In the genomic region with DNA sequence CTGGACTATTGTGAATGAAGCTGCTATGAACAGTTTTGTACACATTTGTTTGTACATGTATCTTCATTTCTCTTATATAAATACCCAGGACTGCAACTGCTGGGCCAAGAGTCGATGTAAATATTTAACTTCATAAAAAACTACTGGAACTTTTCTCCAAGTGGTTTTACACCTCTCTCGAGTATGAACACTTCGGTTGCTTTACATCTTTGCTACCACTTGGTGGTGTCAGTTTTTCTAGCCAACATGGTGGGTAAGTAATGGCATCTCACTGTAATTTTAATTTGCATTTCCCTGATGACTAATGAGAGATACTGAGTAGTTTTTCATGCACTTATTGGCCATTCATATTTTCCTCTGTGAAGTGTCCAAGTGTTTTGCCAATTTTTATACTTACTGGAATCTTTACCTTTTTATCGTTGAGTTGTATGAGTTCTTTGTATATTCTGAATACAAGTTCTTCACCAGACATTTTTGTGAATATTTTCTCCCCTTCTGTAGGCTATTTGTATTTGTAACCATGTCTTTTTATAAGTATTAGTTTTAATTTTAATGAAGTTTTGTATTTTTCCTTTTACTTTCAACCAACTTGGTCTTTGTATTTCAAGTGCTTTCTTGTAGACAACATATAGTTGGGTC, we compare ENCODE assay signal across 1 cellular context.
TF ChIP-seq lines count a peak whose summit lies in the region.

No MANE protein-coding gene starts in this region.

TF ChIP-seq in K562, 482 proteins besides CTCF, POLR2A, EP300 and RAD21 (continued from another document):
- TF ChIP-seq, protein P1, sequence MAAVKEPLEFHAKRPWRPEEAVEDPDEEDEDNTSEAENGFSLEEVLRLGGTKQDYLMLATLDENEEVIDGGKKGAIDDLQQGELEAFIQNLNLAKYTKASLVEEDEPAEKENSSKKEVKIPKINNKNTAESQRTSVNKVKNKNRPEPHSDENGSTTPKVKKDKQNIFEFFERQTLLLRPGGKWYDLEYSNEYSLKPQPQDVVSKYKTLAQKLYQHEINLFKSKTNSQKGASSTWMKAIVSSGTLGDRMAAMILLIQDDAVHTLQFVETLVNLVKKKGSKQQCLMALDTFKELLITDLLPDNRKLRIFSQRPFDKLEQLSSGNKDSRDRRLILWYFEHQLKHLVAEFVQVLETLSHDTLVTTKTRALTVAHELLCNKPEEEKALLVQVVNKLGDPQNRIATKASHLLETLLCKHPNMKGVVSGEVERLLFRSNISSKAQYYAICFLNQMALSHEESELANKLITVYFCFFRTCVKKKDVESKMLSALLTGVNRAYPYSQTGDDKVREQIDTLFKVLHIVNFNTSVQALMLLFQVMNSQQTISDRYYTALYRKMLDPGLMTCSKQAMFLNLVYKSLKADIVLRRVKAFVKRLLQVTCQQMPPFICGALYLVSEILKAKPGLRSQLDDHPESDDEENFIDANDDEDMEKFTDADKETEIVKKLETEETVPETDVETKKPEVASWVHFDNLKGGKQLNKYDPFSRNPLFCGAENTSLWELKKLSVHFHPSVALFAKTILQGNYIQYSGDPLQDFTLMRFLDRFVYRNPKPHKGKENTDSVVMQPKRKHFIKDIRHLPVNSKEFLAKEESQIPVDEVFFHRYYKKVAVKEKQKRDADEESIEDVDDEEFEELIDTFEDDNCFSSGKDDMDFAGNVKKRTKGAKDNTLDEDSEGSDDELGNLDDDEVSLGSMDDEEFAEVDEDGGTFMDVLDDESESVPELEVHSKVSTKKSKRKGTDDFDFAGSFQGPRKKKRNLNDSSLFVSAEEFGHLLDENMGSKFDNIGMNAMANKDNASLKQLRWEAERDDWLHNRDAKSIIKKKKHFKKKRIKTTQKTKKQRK (IDR thresholded peaks at IDR 0.05; ENCODE audit: borderline replicate concordance, low read depth, low read length): no peak
- TF ChIP-seq TAF1 (IDR thresholded peaks at IDR 0.05; ENCODE audit: control insufficient read depth, extremely low read depth, insufficient read depth, low read length, severe bottlenecking): no peak
- TF ChIP-seq, protein P2, sequence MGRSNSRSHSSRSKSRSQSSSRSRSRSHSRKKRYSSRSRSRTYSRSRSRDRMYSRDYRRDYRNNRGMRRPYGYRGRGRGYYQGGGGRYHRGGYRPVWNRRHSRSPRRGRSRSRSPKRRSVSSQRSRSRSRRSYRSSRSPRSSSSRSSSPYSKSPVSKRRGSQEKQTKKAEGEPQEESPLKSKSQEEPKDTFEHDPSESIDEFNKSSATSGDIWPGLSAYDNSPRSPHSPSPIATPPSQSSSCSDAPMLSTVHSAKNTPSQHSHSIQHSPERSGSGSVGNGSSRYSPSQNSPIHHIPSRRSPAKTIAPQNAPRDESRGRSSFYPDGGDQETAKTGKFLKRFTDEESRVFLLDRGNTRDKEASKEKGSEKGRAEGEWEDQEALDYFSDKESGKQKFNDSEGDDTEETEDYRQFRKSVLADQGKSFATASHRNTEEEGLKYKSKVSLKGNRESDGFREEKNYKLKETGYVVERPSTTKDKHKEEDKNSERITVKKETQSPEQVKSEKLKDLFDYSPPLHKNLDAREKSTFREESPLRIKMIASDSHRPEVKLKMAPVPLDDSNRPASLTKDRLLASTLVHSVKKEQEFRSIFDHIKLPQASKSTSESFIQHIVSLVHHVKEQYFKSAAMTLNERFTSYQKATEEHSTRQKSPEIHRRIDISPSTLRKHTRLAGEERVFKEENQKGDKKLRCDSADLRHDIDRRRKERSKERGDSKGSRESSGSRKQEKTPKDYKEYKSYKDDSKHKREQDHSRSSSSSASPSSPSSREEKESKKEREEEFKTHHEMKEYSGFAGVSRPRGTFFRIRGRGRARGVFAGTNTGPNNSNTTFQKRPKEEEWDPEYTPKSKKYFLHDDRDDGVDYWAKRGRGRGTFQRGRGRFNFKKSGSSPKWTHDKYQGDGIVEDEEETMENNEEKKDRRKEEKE (IDR thresholded peaks at IDR 0.05; ENCODE audit: borderline replicate concordance in 1 of 2, control insufficient read depth in 1 of 2, low read depth in 2 of 2, low read length in 1 of 2): no peak
- TF ChIP-seq HDAC1 (IDR thresholded peaks at IDR 0.05): no peak
- TF ChIP-seq TCFL5 (CRISPR knock-in tag; conservative IDR thresholded peaks at IDR 0.05): no peak
- no peak for TF ChIP-seq NFE2 (IDR thresholded peaks at IDR 0.05; ENCODE audit: low read depth)
- TF ChIP-seq SMARCC2 (IDR thresholded peaks at IDR 0.05; ENCODE audit: low read depth): no peak
- TF ChIP-seq JUND (IDR thresholded peaks at IDR 0.05; ENCODE audit: borderline replicate concordance, low read depth, low read length): no peak
- peak; percentile 34; the same call in 1 of the 3 replicates for TF ChIP-seq JUND (tag; IDR thresholded peaks at IDR 0.05; ENCODE audit: borderline replicate concordance, low read depth, low read length)
- TF ChIP-seq, protein P3, sequence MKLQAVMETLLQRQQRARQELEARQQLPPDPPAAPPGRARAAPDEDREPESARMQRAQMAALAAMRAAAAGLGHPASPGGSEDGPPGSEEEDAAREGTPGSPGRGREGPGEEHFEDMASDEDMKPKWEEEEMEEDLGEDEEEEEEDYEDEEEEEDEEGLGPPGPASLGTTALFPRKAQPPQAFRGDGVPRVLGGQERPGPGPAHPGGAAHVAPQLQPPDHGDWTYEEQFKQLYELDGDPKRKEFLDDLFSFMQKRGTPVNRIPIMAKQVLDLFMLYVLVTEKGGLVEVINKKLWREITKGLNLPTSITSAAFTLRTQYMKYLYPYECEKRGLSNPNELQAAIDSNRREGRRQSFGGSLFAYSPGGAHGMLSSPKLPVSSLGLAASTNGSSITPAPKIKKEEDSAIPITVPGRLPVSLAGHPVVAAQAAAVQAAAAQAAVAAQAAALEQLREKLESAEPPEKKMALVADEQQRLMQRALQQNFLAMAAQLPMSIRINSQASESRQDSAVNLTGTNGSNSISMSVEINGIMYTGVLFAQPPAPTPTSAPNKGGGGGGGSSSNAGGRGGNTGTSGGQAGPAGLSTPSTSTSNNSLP (IDR thresholded peaks at IDR 0.05; ENCODE audit: borderline replicate concordance, low read depth, low read length): 0 out of 2 replicates have a peak, but pooled peaks have one; percentile 39
- TF ChIP-seq EGR1 (conservative IDR thresholded peaks at IDR 0.05): no peak
- TF ChIP-seq, protein P4, sequence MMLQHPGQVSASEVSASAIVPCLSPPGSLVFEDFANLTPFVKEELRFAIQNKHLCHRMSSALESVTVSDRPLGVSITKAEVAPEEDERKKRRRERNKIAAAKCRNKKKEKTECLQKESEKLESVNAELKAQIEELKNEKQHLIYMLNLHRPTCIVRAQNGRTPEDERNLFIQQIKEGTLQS (IDR thresholded peaks at IDR 0.05): peak; percentile 14; the same call in 1 of the 2 replicates
- TF ChIP-seq, protein P4 (CRISPR knock-in tag; conservative IDR thresholded peaks at IDR 0.05): no peak
- TF ChIP-seq ZNF830 (CRISPR knock-in tag; IDR thresholded peaks at IDR 0.05): no peak
- no peak for TF ChIP-seq POLR3A (IDR thresholded peaks at IDR 0.05; ENCODE audit: borderline replicate concordance, extremely low read depth, insufficient read depth, insufficient read length)
- no peak for TF ChIP-seq NCOA4 (IDR thresholded peaks at IDR 0.05; ENCODE audit: partially characterized antibody)
- TF ChIP-seq BRCA1 (IDR thresholded peaks at IDR 0.05): no peak
- no peak for TF ChIP-seq BRCA1 (CRISPR knock-in tag; IDR thresholded peaks at IDR 0.05)
- no peak for TF ChIP-seq GATA2 (CRISPR knock-in tag; IDR thresholded peaks at IDR 0.05)
- TF ChIP-seq PHTF2 (CRISPR knock-in tag; IDR thresholded peaks at IDR 0.05): no peak
- no peak for TF ChIP-seq PHF20 (IDR thresholded peaks at IDR 0.05; ENCODE audit: partially characterized antibody)
- TF ChIP-seq EWSR1 (IDR thresholded peaks at IDR 0.05; ENCODE audit: borderline replicate concordance, low read depth, partially characterized antibody): no peak
- TF ChIP-seq ZBED1 (IDR thresholded peaks at IDR 0.05): no peak
- TF ChIP-seq NR2F6 (CRISPR knock-in tag; IDR thresholded peaks at IDR 0.05): no peak
- no peak for TF ChIP-seq JUNB (CRISPR knock-in tag; conservative IDR thresholded peaks at IDR 0.05)
- no peak for TF ChIP-seq ZNF165 (CRISPR knock-in tag; IDR thresholded peaks at IDR 0.05; ENCODE audit: borderline replicate concordance)
- no peak for TF ChIP-seq SLC30A9 (CRISPR knock-in tag; IDR thresholded peaks at IDR 0.05)
- TF ChIP-seq, protein P5, sequence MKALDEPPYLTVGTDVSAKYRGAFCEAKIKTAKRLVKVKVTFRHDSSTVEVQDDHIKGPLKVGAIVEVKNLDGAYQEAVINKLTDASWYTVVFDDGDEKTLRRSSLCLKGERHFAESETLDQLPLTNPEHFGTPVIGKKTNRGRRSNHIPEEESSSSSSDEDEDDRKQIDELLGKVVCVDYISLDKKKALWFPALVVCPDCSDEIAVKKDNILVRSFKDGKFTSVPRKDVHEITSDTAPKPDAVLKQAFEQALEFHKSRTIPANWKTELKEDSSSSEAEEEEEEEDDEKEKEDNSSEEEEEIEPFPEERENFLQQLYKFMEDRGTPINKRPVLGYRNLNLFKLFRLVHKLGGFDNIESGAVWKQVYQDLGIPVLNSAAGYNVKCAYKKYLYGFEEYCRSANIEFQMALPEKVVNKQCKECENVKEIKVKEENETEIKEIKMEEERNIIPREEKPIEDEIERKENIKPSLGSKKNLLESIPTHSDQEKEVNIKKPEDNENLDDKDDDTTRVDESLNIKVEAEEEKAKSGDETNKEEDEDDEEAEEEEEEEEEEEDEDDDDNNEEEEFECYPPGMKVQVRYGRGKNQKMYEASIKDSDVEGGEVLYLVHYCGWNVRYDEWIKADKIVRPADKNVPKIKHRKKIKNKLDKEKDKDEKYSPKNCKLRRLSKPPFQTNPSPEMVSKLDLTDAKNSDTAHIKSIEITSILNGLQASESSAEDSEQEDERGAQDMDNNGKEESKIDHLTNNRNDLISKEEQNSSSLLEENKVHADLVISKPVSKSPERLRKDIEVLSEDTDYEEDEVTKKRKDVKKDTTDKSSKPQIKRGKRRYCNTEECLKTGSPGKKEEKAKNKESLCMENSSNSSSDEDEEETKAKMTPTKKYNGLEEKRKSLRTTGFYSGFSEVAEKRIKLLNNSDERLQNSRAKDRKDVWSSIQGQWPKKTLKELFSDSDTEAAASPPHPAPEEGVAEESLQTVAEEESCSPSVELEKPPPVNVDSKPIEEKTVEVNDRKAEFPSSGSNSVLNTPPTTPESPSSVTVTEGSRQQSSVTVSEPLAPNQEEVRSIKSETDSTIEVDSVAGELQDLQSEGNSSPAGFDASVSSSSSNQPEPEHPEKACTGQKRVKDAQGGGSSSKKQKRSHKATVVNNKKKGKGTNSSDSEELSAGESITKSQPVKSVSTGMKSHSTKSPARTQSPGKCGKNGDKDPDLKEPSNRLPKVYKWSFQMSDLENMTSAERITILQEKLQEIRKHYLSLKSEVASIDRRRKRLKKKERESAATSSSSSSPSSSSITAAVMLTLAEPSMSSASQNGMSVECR (CRISPR knock-in tag; IDR thresholded peaks at IDR 0.05): no peak
- TF ChIP-seq ZFPM2 (CRISPR knock-in tag; IDR thresholded peaks at IDR 0.05): no peak
- TF ChIP-seq, protein P6, sequence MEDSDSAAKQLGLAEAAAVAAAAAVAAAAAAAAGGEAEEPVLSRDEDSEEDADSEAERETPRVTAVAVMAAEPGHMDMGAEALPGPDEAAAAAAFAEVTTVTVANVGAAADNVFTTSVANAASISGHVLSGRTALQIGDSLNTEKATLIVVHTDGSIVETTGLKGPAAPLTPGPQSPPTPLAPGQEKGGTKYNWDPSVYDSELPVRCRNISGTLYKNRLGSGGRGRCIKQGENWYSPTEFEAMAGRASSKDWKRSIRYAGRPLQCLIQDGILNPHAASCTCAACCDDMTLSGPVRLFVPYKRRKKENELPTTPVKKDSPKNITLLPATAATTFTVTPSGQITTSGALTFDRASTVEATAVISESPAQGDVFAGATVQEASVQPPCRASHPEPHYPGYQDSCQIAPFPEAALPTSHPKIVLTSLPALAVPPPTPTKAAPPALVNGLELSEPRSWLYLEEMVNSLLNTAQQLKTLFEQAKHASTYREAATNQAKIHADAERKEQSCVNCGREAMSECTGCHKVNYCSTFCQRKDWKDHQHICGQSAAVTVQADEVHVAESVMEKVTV (CRISPR knock-in tag; IDR thresholded peaks at IDR 0.05): 0 out of 2 replicates have a peak, but pooled peaks have one; percentile 20
- TF ChIP-seq, protein P7, sequence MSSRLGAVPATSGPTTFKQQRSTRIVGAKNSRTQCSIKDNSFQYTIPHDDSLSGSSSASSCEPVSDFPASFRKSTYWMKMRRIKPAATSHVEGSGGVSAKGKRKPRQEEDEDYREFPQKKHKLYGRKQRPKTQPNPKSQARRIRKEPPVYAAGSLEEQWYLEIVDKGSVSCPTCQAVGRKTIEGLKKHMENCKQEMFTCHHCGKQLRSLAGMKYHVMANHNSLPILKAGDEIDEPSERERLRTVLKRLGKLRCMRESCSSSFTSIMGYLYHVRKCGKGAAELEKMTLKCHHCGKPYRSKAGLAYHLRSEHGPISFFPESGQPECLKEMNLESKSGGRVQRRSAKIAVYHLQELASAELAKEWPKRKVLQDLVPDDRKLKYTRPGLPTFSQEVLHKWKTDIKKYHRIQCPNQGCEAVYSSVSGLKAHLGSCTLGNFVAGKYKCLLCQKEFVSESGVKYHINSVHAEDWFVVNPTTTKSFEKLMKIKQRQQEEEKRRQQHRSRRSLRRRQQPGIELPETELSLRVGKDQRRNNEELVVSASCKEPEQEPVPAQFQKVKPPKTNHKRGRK (tag; IDR thresholded peaks at IDR 0.05): peak; percentile 19; the same call in 1 of the 2 replicates
- TF ChIP-seq CBX3 (IDR thresholded peaks at IDR 0.05; ENCODE audit: borderline replicate concordance in 1 of 2, low read length in 2 of 2): 0 out of 3 replicates have a peak, but pooled peaks of 1 of the 2 experiments have one; percentile 19
- TF ChIP-seq, protein P8, sequence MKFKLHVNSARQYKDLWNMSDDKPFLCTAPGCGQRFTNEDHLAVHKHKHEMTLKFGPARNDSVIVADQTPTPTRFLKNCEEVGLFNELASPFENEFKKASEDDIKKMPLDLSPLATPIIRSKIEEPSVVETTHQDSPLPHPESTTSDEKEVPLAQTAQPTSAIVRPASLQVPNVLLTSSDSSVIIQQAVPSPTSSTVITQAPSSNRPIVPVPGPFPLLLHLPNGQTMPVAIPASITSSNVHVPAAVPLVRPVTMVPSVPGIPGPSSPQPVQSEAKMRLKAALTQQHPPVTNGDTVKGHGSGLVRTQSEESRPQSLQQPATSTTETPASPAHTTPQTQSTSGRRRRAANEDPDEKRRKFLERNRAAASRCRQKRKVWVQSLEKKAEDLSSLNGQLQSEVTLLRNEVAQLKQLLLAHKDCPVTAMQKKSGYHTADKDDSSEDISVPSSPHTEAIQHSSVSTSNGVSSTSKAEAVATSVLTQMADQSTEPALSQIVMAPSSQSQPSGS (CRISPR knock-in tag; IDR thresholded peaks at IDR 0.05): no peak
- TF ChIP-seq, protein P9, sequence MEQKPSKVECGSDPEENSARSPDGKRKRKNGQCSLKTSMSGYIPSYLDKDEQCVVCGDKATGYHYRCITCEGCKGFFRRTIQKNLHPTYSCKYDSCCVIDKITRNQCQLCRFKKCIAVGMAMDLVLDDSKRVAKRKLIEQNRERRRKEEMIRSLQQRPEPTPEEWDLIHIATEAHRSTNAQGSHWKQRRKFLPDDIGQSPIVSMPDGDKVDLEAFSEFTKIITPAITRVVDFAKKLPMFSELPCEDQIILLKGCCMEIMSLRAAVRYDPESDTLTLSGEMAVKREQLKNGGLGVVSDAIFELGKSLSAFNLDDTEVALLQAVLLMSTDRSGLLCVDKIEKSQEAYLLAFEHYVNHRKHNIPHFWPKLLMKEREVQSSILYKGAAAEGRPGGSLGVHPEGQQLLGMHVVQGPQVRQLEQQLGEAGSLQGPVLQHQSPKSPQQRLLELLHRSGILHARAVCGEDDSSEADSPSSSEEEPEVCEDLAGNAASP (IDR thresholded peaks at IDR 0.05): no peak
- no peak for TF ChIP-seq MEF2A (IDR thresholded peaks at IDR 0.05; ENCODE audit: control insufficient read depth, low read depth, low read length)
